In genomic region chr4:41050116-41050515, GRCh38 we compare ENCODE assay signal across 17 cellular contexts.
"Had no signal": no experiment of that assay in that cellular context is flagged by ENCODE, and none has a peak within 500 bp of the region (broad histone marks: within the 10 kb centered on the region; RNA-seq: fewer than 3 reads in every experiment).

No MANE protein-coding gene starts in this region.

- H3K9ac ChIP-seq: parathyroid adenoma had no signal

- H3K36me3 Mint-ChIP-seq: memory B cell had no signal

- H2AFZ ChIP-seq: parathyroid adenoma had no signal

- DNase-seq: activated naive CD4-positive, alpha-beta T cell treated with Interleukin-2 at 50 U/mL for 16 hours; aorta; effector memory CD8-positive, alpha-beta T cell; gastrocnemius medialis; left colon; naive thymus-derived CD8-positive, alpha-beta T cell; stimulated activated CD4-positive, alpha-beta T cell treated with anti-CD3 and anti-CD28 coated beads, Interleukin-4, amount 100 ng/mL, for 4 hours; stimulated activated naive CD8-positive, alpha-beta T cell treated with anti-CD3 and anti-CD28 coated beads, Interleukin-15, Interleukin-2, amounts not matched to agents 100 U/mL and 50 U/mL, for 24 hours had no signal

- H3K4me3 Mint-ChIP-seq: activated T-helper 17 cell treated with anti-CD3 and anti-CD28 coated beads, Interleukin-2, amount 50 U/mL, for 72 hours; effector memory CD8-positive, alpha-beta T cell; memory B cell; naive thymus-derived CD8-positive, alpha-beta T cell had no signal

- H3K27ac ChIP-seq: epithelial cell of prostate, parathyroid adenoma, suprapubic skin had no signal

- H3K9me3 ChIP-seq: gastrocnemius medialis, suprapubic skin had no signal

- H3K4me1 Mint-ChIP-seq: activated T-helper 17 cell treated with anti-CD3 and anti-CD28 coated beads, Interleukin-2, amount 50 U/mL, for 72 hours; memory B cell; naive thymus-derived CD8-positive, alpha-beta T cell had no signal

- H3K9me3 Mint-ChIP-seq: activated T-helper 17 cell treated with anti-CD3 and anti-CD28 coated beads, Interleukin-2, amount 50 U/mL, for 72 hours had no signal

- H3K36me3 ChIP-seq: breast epithelium, gastrocnemius medialis, suprapubic skin had no signal

- H3K27me3 ChIP-seq: breast epithelium, gastrocnemius medialis, suprapubic skin had no signal

- ATAC-seq: activated CD4-positive, CD25-positive, alpha-beta regulatory T cell treated with anti-CD3 and anti-CD28 coated beads, Interleukin-2, amount 50 U/mL, for 24 hours; activated T-helper 17 cell treated with anti-CD3 and anti-CD28 coated beads, Interleukin-2, amount 50 U/mL, for 72 hours; effector memory CD8-positive, alpha-beta T cell; left colon; naive thymus-derived CD8-positive, alpha-beta T cell; stimulated activated naive CD8-positive, alpha-beta T cell treated with anti-CD3 and anti-CD28 coated beads, Interleukin-15, Interleukin-2, amounts not matched to agents 100 U/mL and 50 U/mL, for 24 hours had no signal

- FAIRE-seq: islet of Langerhans had no signal

- H3K27ac Mint-ChIP-seq: activated T-helper 17 cell treated with anti-CD3 and anti-CD28 coated beads, Interleukin-2, amount 50 U/mL, for 72 hours; effector memory CD8-positive, alpha-beta T cell; memory B cell had no signal

- H3K4me3 ChIP-seq: breast epithelium, skin epidermis, suprapubic skin had no signal

- H3K4me1 ChIP-seq: breast epithelium, parathyroid adenoma had no signal
